Comparison of ENCODE assay signal across 10 cellular contexts in genomic region chr17:76491271-76492184, GRCh38. TPM values are rescaled to one million over a fixed set of nuclear protein-coding genes. Genes with fewer than 3 reads are reported as not detected.
DNase-seq lines count a peak whose midpoint lies in the region; ATAC-seq, FAIRE-seq and TF ChIP-seq lines count a peak whose summit lies in the region.
"Had no signal": no experiment of that assay in that cellular context is flagged by ENCODE, and none has a peak within 500 bp of the region (broad histone marks: within the 10 kb centered on the region; RNA-seq: fewer than 3 reads in every experiment).

No MANE protein-coding gene starts in this region.

- ATAC-seq in HG02973 (IDR thresholded peaks at IDR 0.05; ENCODE audit: unreplicated experiment) (peak; percentile 9), HG02588 (IDR thresholded peaks at IDR 0.05; ENCODE audit: unreplicated experiment) (no peak), HG02884 (IDR thresholded peaks at IDR 0.05; ENCODE audit: unreplicated experiment) (no peak)
- ATAC-seq in naive thymus-derived CD8-positive, alpha-beta T cell, result peak; percentile 49 to 53

- peak overlapping the region in 9 of 10 donors; percentile 71 to 96 (median 86) for H3K27ac Mint-ChIP-seq in naive thymus-derived CD8-positive, alpha-beta T cell
- no peak overlapping the region for H3K27ac Mint-ChIP-seq in Calu3 (ENCODE audit: unreplicated experiment)

- peaks cover 18 to 80% (median 43%) of the 10 kb centered on the region in 4 donors for H3K4me1 Mint-ChIP-seq in naive thymus-derived CD8-positive, alpha-beta T cell
- H3K4me1 Mint-ChIP-seq in Calu3 (ENCODE audit: low read depth, unreplicated experiment), result peaks cover 16% of the 10 kb centered on the region

- H3K27me3 Mint-ChIP-seq in naive thymus-derived CD8-positive, alpha-beta T cell, result no peaks in the 10 kb centered on the region
- no peaks in the 10 kb centered on the region for H3K27me3 Mint-ChIP-seq in Calu3 (ENCODE audit: unreplicated experiment)

- DNase-seq in GM12892 (ENCODE audit: insufficient read length), result peak; percentile 59
- peak in 2 of 10 donors; percentile 32 to 37 for DNase-seq in naive thymus-derived CD8-positive, alpha-beta T cell
- no peak for DNase-seq in AG20443 (ENCODE audit: low spot score)
- DNase-seq in Calu3, result no peak

- no TSS peak for BruUV-seq in Calu3 (replicated peaks; lab: Mats Ljungman, UMichigan)

- H3K4me3 Mint-ChIP-seq in naive thymus-derived CD8-positive, alpha-beta T cell, result peak overlapping the region; percentile 70 to 90 (median 83)
- no peak overlapping the region for H3K4me3 Mint-ChIP-seq in Calu3 (ENCODE audit: low read depth, unreplicated experiment)

- H3K9me3 Mint-ChIP-seq in naive thymus-derived CD8-positive, alpha-beta T cell, result no peaks in the 10 kb centered on the region
- H3K9me3 Mint-ChIP-seq in Calu3 (ENCODE audit: low read depth, unreplicated experiment), result no peaks in the 10 kb centered on the region

- TF ChIP-seq CTCF in Calu3 (IDR thresholded peaks at IDR 0.05; ENCODE audit: unreplicated experiment), result no peak

- POLR2A ChIA-PET in naive thymus-derived CD8-positive, alpha-beta T cell (lab: Charles Lee), result interaction anchor here (0.6 to 2.9 kb wide), 7 partner anchors 8 to 67 kb away, joined by 3 to 16 read pairs (median 5); no protein-coding TSS in a partner anchor

- H3K36me3 Mint-ChIP-seq in naive thymus-derived CD8-positive, alpha-beta T cell, result peaks cover 0 to 7% (median 6%) of the 10 kb centered on the region in 3 donors
- no peaks in the 10 kb centered on the region for H3K36me3 Mint-ChIP-seq in Calu3 (ENCODE audit: insufficient read depth, unreplicated experiment)

- 61 to 84% (median 65%) methylated on average over 16 to 17 of the region's 17 CpGs for WGBS in adipose tissue, 3 donors

- FAIRE-seq in GM12892 (lab: Jason Lieb, UNC), result no peak

- intact Hi-C loops in Calu3 (cut with micrococcal nuclease; ENCODE audit: unreplicated experiment), result no loop called here

- TF ChIP-seq POLR2A in GM12892 (IDR thresholded peaks at IDR 0.05; ENCODE audit: low read depth, low read length), result no peak

- peak overlapping the region; percentile 21 for H3K27ac ChIP-seq in adipose tissue (ENCODE audit: low read depth, low read length)

- CTCF ChIA-PET in Calu3 (lab: Charles Lee), result interaction anchor here (0.6 kb wide), 1 partner anchor 16 kb away, joined by 3 read pairs; no protein-coding TSS in a partner anchor

RNA-seq across cellular contexts. Expression of gene RHBDF2, which starts 9.7 kb away (rescaled TPM):
- 16.3 TPM for polyA plus RNA-seq in GM12892 (2012; ENCODE audit: missing spikeins)
- 10 to 100 TPM; 14.1 to 20.8 (median 19.8) TPM for polyA plus RNA-seq in adipose tissue
- 10 to 100 TPM; 59.4 to 62.4 TPM for total RNA-seq in naive thymus-derived CD8-positive, alpha-beta T cell
- polyA plus RNA-seq in naive thymus-derived CD8-positive, alpha-beta T cell, result 10 to 100 TPM in 1 of 3 donors, 1 to 10 TPM in 2; 4.8 to 10.2 (median 6.2) TPM
- 47.7 and 47.9 TPM in 2 replicates for total RNA-seq in Calu3 (2022)

RNA-seq across cellular contexts. Expression of gene AANAT, which starts 24.1 kb away (rescaled TPM):
- polyA plus RNA-seq in GM12892 (2012; ENCODE audit: missing spikeins), result 0.34 TPM
- under 1 TPM in 1 of 3 donors, not detected in 2; 0.08 TPM for polyA plus RNA-seq in adipose tissue
- not detected for total RNA-seq in naive thymus-derived CD8-positive, alpha-beta T cell
- not detected for polyA plus RNA-seq in naive thymus-derived CD8-positive, alpha-beta T cell
- not detected in 2 replicates for total RNA-seq in Calu3 (2022)
- total RNA-seq: dermis microvascular lymphatic vessel endothelial cell; T-helper 1 cell treated with Interleukin-12 subunit alpha and Interleukin-12 subunit beta and Interleukin-4 antibody, amounts not matched to agents 30 ng/mL and 1 ng/mL, for 36 hours had no signal

RNA-seq across cellular contexts. Expression of gene UBE2O, which starts 38.6 kb away (rescaled TPM):
- 13.2 TPM for polyA plus RNA-seq in GM12892 (2012; ENCODE audit: missing spikeins)
- polyA plus RNA-seq in adipose tissue, result 10 to 100 TPM in 2 of 3 donors, 1 to 10 TPM in 1; 6.2 to 10.1 (median 10.0) TPM
- total RNA-seq in naive thymus-derived CD8-positive, alpha-beta T cell, result 10 to 100 TPM; 49.7 to 50.4 TPM
- polyA plus RNA-seq in naive thymus-derived CD8-positive, alpha-beta T cell, result 10 to 100 TPM in 2 of 3 donors, 1 to 10 TPM in 1; 8.8 to 14.4 (median 10.6) TPM
- 29.0 and 34.4 TPM in 2 replicates for total RNA-seq in Calu3 (2022)

RNA-seq across cellular contexts. Expression of gene CYGB, which starts 46.0 kb away (rescaled TPM):
- not detected for polyA plus RNA-seq in GM12892 (2012; ENCODE audit: missing spikeins)
- polyA plus RNA-seq in adipose tissue, result 10 to 100 TPM in 2 of 3 donors, 1 to 10 TPM in 1; 8.4 to 77.6 (median 54.4) TPM
- total RNA-seq in naive thymus-derived CD8-positive, alpha-beta T cell, result 1 to 10 TPM in 1 of 2 experiments, under 1 TPM in 1; 0.52 to 2.1 TPM
- 1 to 10 TPM in 1 of 3 donors, under 1 TPM in 2; 0.40 to 1.0 (median 0.53) TPM for polyA plus RNA-seq in naive thymus-derived CD8-positive, alpha-beta T cell
- not detected in 2 replicates for total RNA-seq in Calu3 (2022)

RNA-seq across cellular contexts. Expression of gene PRCD, which starts 48.3 kb away (rescaled TPM):
- not detected for polyA plus RNA-seq in GM12892 (2012; ENCODE audit: missing spikeins)
- polyA plus RNA-seq in adipose tissue, result 10 to 100 TPM in 1 of 3 donors, 1 to 10 TPM in 2; 1.6 to 14.4 (median 4.7) TPM
- total RNA-seq in naive thymus-derived CD8-positive, alpha-beta T cell, result 1 to 10 TPM; 4.0 to 5.3 TPM
- polyA plus RNA-seq in naive thymus-derived CD8-positive, alpha-beta T cell, result 10 to 100 TPM in 1 of 3 donors, 1 to 10 TPM in 2; 5.0 to 11.4 (median 7.1) TPM
- total RNA-seq in Calu3 (2022), result not detected in 2 replicates
- total RNA-seq: T-helper 1 cell treated with Interleukin-12 subunit alpha and Interleukin-12 subunit beta and Interleukin-4 antibody, amounts not matched to agents 30 ng/mL and 1 ng/mL, for 36 hours had no signal

Comparison
In these comparisons a context has a peak if more than half of its experiments do, and no peak if none do; other contexts are left out.
1. ATAC-seq: peak in HG02973 (single experiment) and naive thymus-derived CD8-positive, alpha-beta T cell (2 of 2); none in HG02588 (single experiment) and HG02884 (single experiment).